ENCODE assay signal across 30 cellular contexts in the genomic region with DNA sequence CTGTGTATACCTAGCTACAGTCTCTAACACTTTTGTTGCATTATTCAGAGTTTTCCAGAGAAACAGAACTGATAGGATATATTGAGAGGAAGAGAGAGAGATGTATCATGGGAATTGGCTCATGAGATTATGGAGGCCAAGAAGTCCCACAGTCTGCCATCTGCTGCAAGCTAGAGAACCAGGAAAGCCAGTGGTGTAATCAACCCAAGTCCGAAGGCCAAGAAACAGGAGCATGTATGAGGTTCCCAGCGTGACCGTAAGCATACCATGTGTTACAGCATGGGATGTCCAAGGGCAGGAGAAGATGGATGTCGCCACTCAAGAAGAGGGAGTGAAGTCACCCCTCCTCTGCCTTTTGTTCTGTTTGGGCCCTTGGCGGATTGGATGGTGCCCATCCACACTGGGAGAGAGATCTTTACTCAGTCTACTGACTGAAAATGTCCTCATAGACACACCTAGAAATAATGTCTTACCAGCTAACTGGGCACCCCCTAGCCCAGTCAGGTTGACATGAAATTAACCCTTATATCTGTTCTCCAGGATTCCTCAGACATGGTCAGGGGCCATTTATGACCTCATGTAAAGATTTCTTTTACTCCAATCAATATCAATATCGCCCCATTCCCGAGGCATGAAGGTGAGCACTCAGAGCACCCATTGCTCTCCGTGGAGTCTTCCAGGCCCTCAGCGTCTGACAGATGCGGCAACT.
"Had no signal": no experiment of that assay in that cellular context is flagged by ENCODE, and none has a peak within 500 bp of the region (broad histone marks: within the 10 kb centered on the region; RNA-seq: fewer than 3 reads in every experiment).

No MANE protein-coding gene starts in this region.

- H3K36me3 ChIP-seq: ovary, thoracic aorta, thyroid gland, uterus had no signal

- ATAC-seq: naive thymus-derived CD8-positive, alpha-beta T cell; natural killer cell treated with Interleukin-12 subunit alpha and Interleukin-12 subunit beta and Interleukin-15 and Interleukin-18, amount 100 ng/mL, for 72 hours; psoas muscle; right cardiac atrium; right lobe of liver; stimulated activated effector memory CD8-positive, alpha-beta T cell treated with anti-CD3 and anti-CD28 coated beads, Interleukin-12 subunit alpha, Interleukin-12 subunit beta, amount 100 ng/mL, for 72 hours; stimulated activated naive B cell treated with anti-CD40 and anti-IgM and Interleukin-4, amounts not matched to agents 10 μg/mL and 1 μg/mL and 100 μg/mL, for 72 hours had no signal

- H3K27ac Mint-ChIP-seq: naive thymus-derived CD8-positive, alpha-beta T cell; natural killer cell treated with Interleukin-12 subunit alpha and Interleukin-12 subunit beta and Interleukin-15 and Interleukin-18, amount 100 ng/mL, for 72 hours; nephron progenitor cell; progenitor cell of endocrine pancreas; stimulated activated naive B cell treated with anti-CD40 and anti-IgM and Interleukin-4, amounts not matched to agents 10 μg/mL and 1 μg/mL and 100 μg/mL, for 72 hours; stimulated activated naive CD8-positive, alpha-beta T cell treated with anti-CD3 and anti-CD28 coated beads, Interleukin-15, Interleukin-2, amounts not matched to agents 100 ng/mL and 50 ng/mL, for 24 hours had no signal

- H3K27ac ChIP-seq: ovary, parathyroid adenoma, psoas muscle, right lobe of liver, sigmoid colon, stomach, thoracic aorta, thyroid gland, tibial nerve, upper lobe of left lung, uterus had no signal

- H3K36me3 Mint-ChIP-seq: naive thymus-derived CD8-positive, alpha-beta T cell; natural killer cell treated with Interleukin-12 subunit alpha and Interleukin-12 subunit beta and Interleukin-15 and Interleukin-18, amount 100 ng/mL, for 72 hours; stimulated activated effector memory CD8-positive, alpha-beta T cell treated with anti-CD3 and anti-CD28 coated beads, Interleukin-12 subunit alpha, Interleukin-12 subunit beta, amount 100 ng/mL, for 72 hours had no signal

- H3K9me3 ChIP-seq: ovary, psoas muscle, right lobe of liver, sigmoid colon, stomach, thoracic aorta, thyroid gland, tibial nerve, upper lobe of left lung, uterus had no signal

- H3K27me3 Mint-ChIP-seq: naive B cell; naive thymus-derived CD8-positive, alpha-beta T cell; natural killer cell treated with Interleukin-12 subunit alpha and Interleukin-12 subunit beta and Interleukin-15 and Interleukin-18, amount 100 ng/mL, for 72 hours; progenitor cell of endocrine pancreas; stimulated activated naive B cell treated with anti-CD40 and anti-IgM and Interleukin-4, amounts not matched to agents 10 μg/mL and 1 μg/mL and 100 μg/mL, for 72 hours; stimulated activated naive CD8-positive, alpha-beta T cell treated with anti-CD3 and anti-CD28 coated beads, Interleukin-15, Interleukin-2, amounts not matched to agents 100 ng/mL and 50 ng/mL, for 24 hours had no signal

- H2AFZ ChIP-seq: parathyroid adenoma had no signal

- H3K4me1 Mint-ChIP-seq: neural crest cell had no signal

- H3K4me3 ChIP-seq: ovary, psoas muscle, right lobe of liver, sigmoid colon, stomach, thoracic aorta, thyroid gland, tibial nerve, upper lobe of left lung, uterus had no signal

- H3K4me3 Mint-ChIP-seq: naive thymus-derived CD8-positive, alpha-beta T cell; natural killer cell treated with Interleukin-12 subunit alpha and Interleukin-12 subunit beta and Interleukin-15 and Interleukin-18, amount 100 ng/mL, for 72 hours; nephron progenitor cell; neural crest cell; stimulated activated effector memory CD8-positive, alpha-beta T cell treated with anti-CD3 and anti-CD28 coated beads, Interleukin-12 subunit alpha, Interleukin-12 subunit beta, amount 100 ng/mL, for 72 hours; stimulated activated naive B cell treated with anti-CD40 and anti-IgM and Interleukin-4, amounts not matched to agents 10 μg/mL and 1 μg/mL and 100 μg/mL, for 72 hours; stimulated activated naive CD8-positive, alpha-beta T cell treated with anti-CD3 and anti-CD28 coated beads, Interleukin-15, Interleukin-2, amounts not matched to agents 100 ng/mL and 50 ng/mL, for 24 hours had no signal

- H3K27me3 ChIP-seq: ovary, right lobe of liver, sigmoid colon, stomach, thyroid gland, tibial nerve, upper lobe of left lung, uterus had no signal

- DNase-seq: naive B cell; naive thymus-derived CD8-positive, alpha-beta T cell; nephron progenitor cell; occipital lobe; ovary; posterior cingulate gyrus; psoas muscle; right cardiac atrium; sigmoid colon; small intestine; stimulated activated CD4-positive, alpha-beta T cell treated with anti-CD3 and anti-CD28 coated beads, Interleukin-15, amount 100 ng/mL, for 24 hours; stimulated activated CD4-positive, alpha-beta T cell treated with anti-CD3 and anti-CD28 coated beads, Interleukin-2, amount 100 ng/mL, for 24 hours; stimulated activated CD4-positive, alpha-beta T cell treated with anti-CD3 and anti-CD28 coated beads, Interleukin-2, amount 100 ng/mL, for 48 hours; stimulated activated CD4-positive, alpha-beta T cell treated with anti-CD3 and anti-CD28 coated beads, Interleukin-4, amount 100 ng/mL, for 24 hours; stimulated activated naive B cell treated with anti-CD40 and anti-IgM and Interleukin-4, amounts not matched to agents 10 μg/mL and 1 μg/mL and 100 μg/mL, for 72 hours; stimulated activated naive CD4-positive, alpha-beta T cell treated with Interleukin-2 at 50 U/mL for 16 hours; stomach; thyroid gland; trophoblast cell; upper lobe of left lung; uterus had no signal

- H3K4me1 ChIP-seq: parathyroid adenoma, right lobe of liver, uterus had no signal

- H3K9me3 Mint-ChIP-seq: naive B cell; natural killer cell treated with Interleukin-12 subunit alpha and Interleukin-12 subunit beta and Interleukin-15 and Interleukin-18, amount 100 ng/mL, for 72 hours; neural crest cell; stimulated activated effector memory CD8-positive, alpha-beta T cell treated with anti-CD3 and anti-CD28 coated beads, Interleukin-12 subunit alpha, Interleukin-12 subunit beta, amount 100 ng/mL, for 72 hours; stimulated activated naive CD8-positive, alpha-beta T cell treated with anti-CD3 and anti-CD28 coated beads, Interleukin-15, Interleukin-2, amounts not matched to agents 100 ng/mL and 50 ng/mL, for 24 hours had no signal
